8 cellular contexts compared by ENCODE assay signal in the genomic region with DNA sequence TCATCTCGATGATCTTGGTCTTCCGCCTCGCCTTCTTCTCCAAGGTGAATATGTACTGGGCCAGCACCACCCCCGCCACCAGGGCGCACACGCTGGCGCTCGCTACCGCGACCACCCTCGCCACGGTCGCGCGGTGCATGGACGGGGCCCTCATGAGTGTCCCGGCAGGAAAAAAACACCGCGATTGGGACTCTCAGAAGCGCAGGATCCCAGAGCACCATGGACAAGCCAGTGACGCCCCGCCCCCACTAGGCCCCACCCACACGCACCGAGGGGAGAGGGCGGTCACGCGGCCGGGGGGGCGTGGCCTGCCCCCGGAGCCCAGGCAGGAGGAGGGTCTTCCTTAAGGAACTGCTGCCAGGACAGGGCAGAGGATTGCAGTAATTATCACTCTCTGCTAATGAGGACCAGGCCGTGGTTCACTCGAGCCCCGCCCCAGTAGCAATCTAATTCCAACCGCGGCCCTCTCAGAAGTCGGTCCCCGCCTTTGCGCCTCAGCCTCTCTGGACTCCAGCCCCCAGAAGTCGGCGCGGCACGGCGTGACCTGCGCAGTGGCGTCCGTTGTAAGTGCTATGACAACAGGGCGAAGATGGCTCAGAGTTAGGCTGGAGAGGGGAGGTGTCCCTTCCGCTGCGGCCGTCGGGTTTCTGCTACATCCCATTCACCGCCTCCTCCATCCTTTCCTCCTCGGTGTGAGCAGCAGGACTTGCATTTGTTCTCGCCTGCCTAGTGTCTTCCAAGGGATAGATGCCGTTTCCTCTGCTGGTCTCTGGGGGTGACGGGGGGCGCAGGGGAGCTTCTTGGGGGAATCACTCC. TPM values are rescaled to one million over a fixed set of nuclear protein-coding genes. Genes with fewer than 3 reads are reported as not detected.
DNase-seq lines count a peak whose midpoint lies in the region; ATAC-seq and TF ChIP-seq lines count a peak whose summit lies in the region.

Gene BBS9, plus strand, starts transcription at position 575 of the 816 bp plus-strand sequence. CDS start 16,689 bp downstream, outside the sequence.

- intact Hi-C loops in heart right ventricle (cut with DNase I) (no loop called here), transverse colon (cut with DNase I; ENCODE audit: low total_unique reads) (no loop called here)

- peak within 1 kb of the TSS; percentile 46 to 89 (median 78) for H3K27ac ChIP-seq in heart right ventricle
- H3K27ac ChIP-seq in transverse colon = peak within 1 kb of the TSS; percentile 82 to 92 (median 88)

- peaks cover 0 to 25% (median 15%) of the 10 kb centered on the region in 9 donors for H3K4me1 ChIP-seq in heart right ventricle
- H3K4me1 ChIP-seq in transverse colon = peaks cover 6 to 25% (median 9%) of the 10 kb centered on the region in 4 donors

- H3K36me3 ChIP-seq in heart right ventricle = no peaks in the 10 kb centered on the region
- no peaks in the 10 kb centered on the region for H3K36me3 ChIP-seq in transverse colon

- 0 to 1% methylated on average over 57 of the region's 57 CpGs for WGBS in heart right ventricle, 2 donors
- whole genome bisulfite sequencing in transverse colon (ENCODE audit: low coverage in 1 of 2), 2 donors = 0% methylated on average over 1 to 42 of the region's 57 CpGs

- TF ChIP-seq CTCF in GM13976 (IDR thresholded peaks at IDR 0.05; ENCODE audit: borderline replicate concordance, control extremely low read depth, extremely low read depth, insufficient read depth, missing control alignments) = no peak
- TF ChIP-seq CTCF in heart right ventricle (IDR thresholded peaks at IDR 0.05) = peak in 3 of 9 donors; percentile 13 to 24 (median 16)
- peak in 2 of 5 experiments; percentile 24 to 26 for TF ChIP-seq CTCF in transverse colon (IDR thresholded peaks at IDR 0.05)

- H3K27me3 ChIP-seq in heart right ventricle (no peaks in the 10 kb centered on the region), transverse colon (no peaks in the 10 kb centered on the region)

- in situ Hi-C loops in GM13976 (cut with MboI; ENCODE audit: low sequenced_read_pairs, unreplicated experiment) (no loop called here), transverse colon (cut with MboI; ENCODE audit: low pct_ligation_motif_present in 1 of 4, low pct_unique_long_range_greater_than_20kb in 1 of 4, low sequenced_read_pairs in 3 of 4) (no loop called here)

- peak within 1 kb of the TSS; percentile 56 to 81 (median 69) for H3K4me3 ChIP-seq in heart right ventricle
- H3K4me3 ChIP-seq in transverse colon = peak within 1 kb of the TSS; percentile 59 to 77 (median 64)

- ATAC-seq in HG02852 (IDR thresholded peaks at IDR 0.05; ENCODE audit: unreplicated experiment) = peak; percentile 100
- ATAC-seq in heart right ventricle = peak; percentile 99 to 100 (median 99)

- H3K9me3 ChIP-seq in heart right ventricle (no peaks in the 10 kb centered on the region), transverse colon (no peaks in the 10 kb centered on the region)

- TF ChIP-seq POLR2A in transverse colon (IDR thresholded peaks at IDR 0.05) = peak; percentile 42

- DNase-seq in GM13976 (ENCODE audit: low spot score) (peak; percentile 95), NCI-H1436 treated with DMSO at 0.1 percent for 48 hours (lab: John Stamatoyannopoulos, UW) (peak; percentile 86), T follicular helper cell (ENCODE audit: low read depth) (peak; percentile 84), amniotic epithelial cell (ENCODE audit: low read depth) (peak; percentile 93), heart right ventricle (peak; percentile 94 to 95), pons (ENCODE audit: low spot score) (peak; percentile 94), transverse colon (peak; percentile 95)

- TF ChIP-seq EP300 in transverse colon (IDR thresholded peaks at IDR 0.05; ENCODE audit: low read depth) = no peak

RNA-seq across cellular contexts. Expression of gene BBS9, which starts in this region (rescaled TPM):
- total RNA-seq in heart right ventricle (10 to 100 TPM in 6 of 10 donors, 1 to 10 TPM in 4; 7.7 to 44.0 (median 10.5) TPM), transverse colon (10 to 100 TPM in 3 of 4 donors, 1 to 10 TPM in 1; 8.6 to 22.5 (median 15.8) TPM)
- polyA plus RNA-seq in heart right ventricle = 1 to 10 TPM; 4.1 to 5.5 TPM

Comparison
In these comparisons a context has a peak if more than half of its experiments do, and no peak if none do; other contexts are left out.
1. Peak in every context shown above with its lines: DNase-seq, ATAC-seq, H3K4me3 ChIP-seq and H3K27ac ChIP-seq.